Comparison of ENCODE assay signal across 2 cellular contexts in genomic region chr11:70868341-70868885, GRCh38.
TF ChIP-seq lines count a peak whose summit lies in the region.

No MANE protein-coding gene starts in this region.

TF ChIP-seq in A549, 52 proteins besides CTCF, POLR2A, EP300 and RAD21 (continued from another document):
- no peak for TF ChIP-seq HMGXB4 (CRISPR knock-in tag; IDR thresholded peaks at IDR 0.05; ENCODE audit: borderline replicate concordance)
TF ChIP-seq in A549: peak in this region for 1.

TF ChIP-seq in HEK293, 187 proteins besides CTCF, POLR2A, EP300 and RAD21:
- no peak for TF ChIP-seq PRDM4 (tag by site-specific recombination; IDR thresholded peaks at IDR 0.05)
- 0 out of 2 replicates have a peak, but pooled peaks have one; percentile 37 for TF ChIP-seq ZNF768 (tag by site-specific recombination; IDR thresholded peaks at IDR 0.05)
TF ChIP-seq in HEK293: peak in this region for 1.
